12 cellular contexts compared by ENCODE assay signal in genomic region chr22:37273126-37273845, GRCh38. TPM values are rescaled to one million over a fixed set of nuclear protein-coding genes. Genes with fewer than 3 reads are reported as not detected.
DNase-seq lines count a peak whose midpoint lies in the region; ATAC-seq and TF ChIP-seq lines count a peak whose summit lies in the region.
"Had no signal": no experiment of that assay in that cellular context is flagged by ENCODE, and none has a peak within 500 bp of the region (broad histone marks: within the 10 kb centered on the region; RNA-seq: fewer than 3 reads in every experiment).

No MANE protein-coding gene starts in this region.

- no peaks in the 10 kb centered on the region for H3K27me3 ChIP-seq in AG04450 (ENCODE audit: control insufficient read depth, insufficient read depth, low read length)

- no peaks in the 10 kb centered on the region for H3K9me3 ChIP-seq in AG04450 (ENCODE audit: control insufficient read depth, insufficient read depth, low read length)

- POLR2A ChIA-PET in AG04450 (lab: Yijun Ruan, JAX): interaction anchor here (0.6 to 0.9 kb wide), 3 partner anchors 21 to 168 kb away, joined by 3 to 5 read pairs (median 3); no protein-coding TSS in a partner anchor

- peak overlapping the region in 2 of 5 donors; percentile 47 to 52 for H3K4me3 Mint-ChIP-seq in immature natural killer cell
- H3K4me3 Mint-ChIP-seq: type B pancreatic cell had no signal

- DNase-seq in AG04450 (ENCODE audit: low read depth, low spot score): peak; percentile 30
- DNase-seq in UCSD-AML1 (lab: John Stamatoyannopoulos, UW; ENCODE audit: unreplicated experiment): peak; percentile 26
- DNase-seq in immature natural killer cell: peak in 1 of 3 donors; percentile 36
- no peak for DNase-seq in NCI-H1417 treated with DMSO at 0.1 percent for 48 hours (lab: John Stamatoyannopoulos, UW)
- DNase-seq in DMS153 treated with DMSO at 0.1 percent for 48 hours (lab: John Stamatoyannopoulos, UW; ENCODE audit: unreplicated experiment): no peak
- DNase-seq: DMS153; effector CD4-positive, alpha-beta T cell; NCI-H2171 treated with DMSO at 0.1 percent for 48 hours had no signal

- peak overlapping the region; percentile 78 for H3K27ac ChIP-seq in AG04450 (ENCODE audit: low read depth, low read length)

- CTCF ChIA-PET in AG04450 (lab: Charles Lee): interaction anchor here (1.6 to 7.0 kb wide), 2 partner anchors 10 to 13 kb away, joined by 4 to 82 read pairs; no protein-coding TSS in a partner anchor

- H3K27me3 Mint-ChIP-seq in immature natural killer cell (ENCODE audit: low read depth in 3 of 3): peaks cover 0 to 3% (median 1%) of the 10 kb centered on the region in 3 donors

- no peak overlapping the region for H3K4me3 ChIP-seq in AG04450 (ENCODE audit: low read depth, low read length)

- peak overlapping the region in 4 of 6 donors; percentile 39 to 69 (median 59) for H3K27ac Mint-ChIP-seq in immature natural killer cell
- H3K27ac Mint-ChIP-seq: type B pancreatic cell had no signal

- H3K36me3 Mint-ChIP-seq in immature natural killer cell: no peaks in the 10 kb centered on the region
- H3K36me3 Mint-ChIP-seq: type B pancreatic cell had no signal

- no peaks in the 10 kb centered on the region for H3K9me3 Mint-ChIP-seq in immature natural killer cell
- H3K9me3 Mint-ChIP-seq: type B pancreatic cell had no signal

- peak; percentile 43 for ATAC-seq in GM18867 (IDR thresholded peaks at IDR 0.05; ENCODE audit: unreplicated experiment)
- no peak for ATAC-seq in GM18909 (IDR thresholded peaks at IDR 0.05; ENCODE audit: poor library complexity, unreplicated experiment)
- ATAC-seq in GM19351 (IDR thresholded peaks at IDR 0.05; ENCODE audit: unreplicated experiment): no peak

- H3K4me1 Mint-ChIP-seq in immature natural killer cell: peaks cover 50 to 53% of the 10 kb centered on the region in 2 donors

- no peak for TF ChIP-seq CTCF in AG04450 (IDR thresholded peaks at IDR 0.05; ENCODE audit: low read depth, low read length)

RNA-seq across cellular contexts. Expression of gene CYTH4, which starts 9.0 kb away (rescaled TPM):
- 0.33 and 0.82 TPM in 2 replicates for polyA plus RNA-seq in AG04450 (2011; rRNA removed)
- polyA minus RNA-seq in AG04450 (2011; rRNA and poly(A)+ RNA removed): 0.48 and 3.1 TPM in 2 replicates
- 10 to 100 TPM; 42.5 to 95.4 (median 54.1) TPM for polyA plus RNA-seq in immature natural killer cell

RNA-seq across cellular contexts. Expression of gene RAC2, which starts 29.2 kb away (rescaled TPM):
- polyA plus RNA-seq in AG04450 (2011; rRNA removed) (25.0 and 35.9 TPM in 2 replicates), immature natural killer cell (1,000 to 10,000 TPM in 2 of 3 donors, 100 to 1,000 TPM in 1; 962 to 1,843 (median 1,262) TPM)
- polyA minus RNA-seq in AG04450 (2011; rRNA and poly(A)+ RNA removed): 28.9 and 38.2 TPM in 2 replicates

Comparison
In these comparisons a context has a peak if more than half of its experiments do, and no peak if none do; other contexts are left out.
1. DNase-seq: peak in AG04450 (single experiment) and UCSD-AML1 (single experiment); none in NCI-H1417 treated with DMSO at 0.1 percent for 48 hours (single experiment) and DMS153 treated with DMSO at 0.1 percent for 48 hours (single experiment).
2. RNA of gene CYTH4, which starts 9.0 kb away (polyA plus RNA-seq): 42.5 to 95.4 TPM in immature natural killer cell; 0.33 to 0.82 TPM in AG04450; every median in the first group is over 10 times any median in the second.
3. RNA of gene RAC2, which starts 29.2 kb away (polyA plus RNA-seq): 962 to 1,843 TPM in immature natural killer cell; 25.0 to 35.9 TPM in AG04450; every median in the first group is over 10 times any median in the second.